28 cellular contexts compared by ENCODE assay signal in the genomic region with DNA sequence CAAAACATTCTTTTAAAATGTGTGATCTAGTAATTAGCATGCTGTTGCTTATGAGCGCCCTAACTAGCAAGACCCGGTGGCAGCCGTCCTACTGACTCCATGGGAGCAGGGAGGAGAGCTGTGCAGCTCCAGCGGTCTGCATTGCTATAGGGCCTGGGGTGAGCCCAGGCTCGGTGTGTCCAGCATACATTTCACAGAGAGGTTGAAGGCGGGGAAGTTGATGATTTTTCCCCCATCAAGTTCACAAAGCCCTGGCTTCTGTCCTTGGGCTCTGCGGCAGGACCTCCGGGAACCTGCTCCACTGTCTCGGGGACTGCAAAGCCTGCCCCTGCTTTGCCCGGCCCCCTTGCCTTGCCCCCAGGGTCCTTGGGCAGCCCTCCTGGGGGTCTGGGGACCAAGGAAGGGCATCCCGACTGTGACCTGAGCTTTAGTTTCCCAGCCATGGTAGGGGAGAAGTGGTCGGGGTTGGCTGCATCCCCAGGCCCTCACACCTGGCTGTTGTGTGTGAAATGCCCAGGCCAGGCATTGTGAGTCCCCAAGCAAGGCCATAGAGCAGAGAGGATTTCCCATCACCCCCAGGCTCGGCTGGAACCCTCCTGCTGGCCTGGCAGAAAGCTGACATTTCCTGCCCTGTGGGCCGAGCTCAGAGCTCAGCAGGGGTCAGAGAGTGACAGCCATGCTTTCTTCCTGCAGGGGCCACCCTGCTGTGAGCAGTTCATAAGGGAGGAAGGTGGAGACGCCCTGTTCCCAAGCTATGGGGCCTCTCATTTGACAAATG. TPM values are rescaled to one million over a fixed set of nuclear protein-coding genes. Genes with fewer than 3 reads are reported as not detected.
DNase-seq lines count a peak whose midpoint lies in the region; ATAC-seq and TF ChIP-seq lines count a peak whose summit lies in the region.
"Had no signal": no experiment of that assay in that cellular context is flagged by ENCODE, and none has a peak within 500 bp of the region (broad histone marks: within the 10 kb centered on the region; RNA-seq: fewer than 3 reads in every experiment).

No MANE protein-coding gene starts in this region.

- WGBS in stomach, 5 donors, result 77 to 82% (median 81%) methylated on average over 13 to 15 of the region's 15 CpGs

- H3K27me3 ChIP-seq in GM23338 (ENCODE audit: insufficient read depth) (no peaks in the 10 kb centered on the region), osteoblast (ENCODE audit: insufficient read depth, low read length) (no peaks in the 10 kb centered on the region), stomach (no peaks in the 10 kb centered on the region)
- H3K27me3 ChIP-seq: body of pancreas, colonic mucosa, pancreas had no signal

- H3K4me1 ChIP-seq in GM23338 (ENCODE audit: insufficient read depth), result no peaks in the 10 kb centered on the region
- peaks cover 3% of the 10 kb centered on the region for H3K4me1 ChIP-seq in osteoblast (ENCODE audit: insufficient read depth, low read length)
- peaks cover 0 to 20% (median 0%) of the 10 kb centered on the region in 4 donors for H3K4me1 ChIP-seq in stomach
- H3K4me1 ChIP-seq: body of pancreas, colonic mucosa, pancreas had no signal

- H3K27ac ChIP-seq in GM23338 (ENCODE audit: low read depth) (no peak overlapping the region), osteoblast (ENCODE audit: low read depth, low read length) (no peak overlapping the region), stomach (peak overlapping the region in 1 of 5 donors; percentile 75)
- H3K27ac ChIP-seq: body of pancreas, C4-2B, colonic mucosa, pancreas had no signal

- TF ChIP-seq EP300 in stomach (IDR thresholded peaks at IDR 0.05), result no peak

- DNase-seq in GM23338 (ENCODE audit: low spot score) (no peak), NB4 (ENCODE audit: low read depth) (peak; percentile 52), osteoblast (ENCODE audit: insufficient read length, low spot score, missing footprints) (peak; percentile 86), stomach (no peak), medulla oblongata (ENCODE audit: extremely low spot score) (no peak)
- no peak for DNase-seq in activated naive CD4-positive, alpha-beta T cell treated with Interleukin-2 at 50 U/mL for 16 hours
- DNase-seq: activated CD4-positive, alpha-beta memory T cell treated with anti-CD3 and anti-CD28 coated beads for 36 hours; activated CD4-positive, alpha-beta T cell treated with anti-CD3 and anti-CD28 coated beads for 1 hour; activated T-cell treated with anti-CD3 and anti-CD28 coated beads, Interleukin-2, amount 50 U/mL, for 72 hours; body of pancreas; colonic mucosa; COR-L47; effector memory CD4-positive, alpha-beta T cell; erythroblast; H9; Kasumi-1; kidney; naive thymus-derived CD8-positive, alpha-beta T cell; NCI-H2107; NCI-H345; NCI-H748 treated with DMSO at 0.1 percent for 48 hours; SIG-M5 had no signal

- ATAC-seq in GM23338, result peak; percentile 18; the same call in 2 of the 3 replicates
- ATAC-seq in HG02885 (IDR thresholded peaks at IDR 0.05; ENCODE audit: poor library complexity, unreplicated experiment), result no peak
- ATAC-seq: activated T-cell treated with anti-CD3 and anti-CD28 coated beads, Interleukin-2, amount 50 U/mL, for 72 hours; body of pancreas; naive thymus-derived CD8-positive, alpha-beta T cell; stimulated activated effector memory CD8-positive, alpha-beta T cell treated with anti-CD3 and anti-CD28 coated beads, Interleukin-12 subunit alpha, Interleukin-12 subunit beta, amount 100 ng/mL, for 72 hours had no signal

- peaks cover 10% of the 10 kb centered on the region for H3K27me3 Mint-ChIP-seq in GM23338 (ENCODE audit: insufficient read depth, low read depth, poor library complexity)
- no peaks in the 10 kb centered on the region for H3K27me3 Mint-ChIP-seq in brain
- H3K27me3 Mint-ChIP-seq: activated CD4-positive, alpha-beta memory T cell treated with anti-CD3 and anti-CD28 coated beads for 36 hours; naive thymus-derived CD8-positive, alpha-beta T cell had no signal

- H3K79me2 ChIP-seq in GM23338 (replicated peaks; ENCODE audit: insufficient read depth) (no peaks in the 10 kb centered on the region), osteoblast (ENCODE audit: insufficient read depth, low read length) (no peaks in the 10 kb centered on the region)

- H3K36me3 ChIP-seq in GM23338 (ENCODE audit: insufficient read depth), result no peaks in the 10 kb centered on the region
- no peaks in the 10 kb centered on the region for H3K36me3 ChIP-seq in osteoblast (ENCODE audit: insufficient read depth, low read length)
- no peaks in the 10 kb centered on the region for H3K36me3 ChIP-seq in stomach
- H3K36me3 ChIP-seq: colonic mucosa, pancreas had no signal

- no peak for TF ChIP-seq CTCF in GM23338 (conservative IDR thresholded peaks at IDR 0.05; ENCODE audit: low read depth in 2 of 2)
- no peak for TF ChIP-seq CTCF in NB4 (IDR thresholded peaks at IDR 0.05; ENCODE audit: low read depth, low read length)
- no peak for TF ChIP-seq CTCF in brain (conservative IDR thresholded peaks at IDR 0.05)
- no peak for TF ChIP-seq CTCF in osteoblast (IDR thresholded peaks at IDR 0.05; ENCODE audit: extremely low read depth, low read depth, low read length)
- TF ChIP-seq CTCF in stomach (IDR thresholded peaks at IDR 0.05), result no peak

- no peak overlapping the region for H3K4me2 ChIP-seq in GM23338
- no peak overlapping the region for H3K4me2 ChIP-seq in osteoblast (ENCODE audit: insufficient read depth, low read length)

- H2AFZ ChIP-seq in GM23338 (no peak overlapping the region), osteoblast (ENCODE audit: low read length) (no peak overlapping the region)

- H3K9me3 ChIP-seq in osteoblast (ENCODE audit: low read depth, low read length) (no peaks in the 10 kb centered on the region), stomach (peaks cover 0 to 2% (median 0%) of the 10 kb centered on the region in 4 donors)
- H3K9me3 ChIP-seq: body of pancreas, colonic mucosa, pancreas had no signal

- H3K9me2 ChIP-seq in GM23338 (ENCODE audit: insufficient read depth), result no peaks in the 10 kb centered on the region

- no peak overlapping the region for H3K4me3 ChIP-seq in GM23338
- no peak overlapping the region for H3K4me3 ChIP-seq in NB4 (ENCODE audit: low read depth, low read length)
- no peak overlapping the region for H3K4me3 ChIP-seq in osteoblast (ENCODE audit: insufficient read depth, low read length)
- H3K4me3 ChIP-seq in stomach, result no peak overlapping the region
- H3K4me3 ChIP-seq: body of pancreas, colonic mucosa, pancreas had no signal

- H3K27ac Mint-ChIP-seq in GM23338 (no peak overlapping the region), brain (peak overlapping the region in 4 of 5 experiments; percentile 46 to 91 (median 68))
- H3K27ac Mint-ChIP-seq: activated CD4-positive, alpha-beta memory T cell treated with anti-CD3 and anti-CD28 coated beads for 36 hours; activated T-cell treated with anti-CD3 and anti-CD28 coated beads, Interleukin-2, amount 50 U/mL, for 72 hours; stimulated activated effector memory CD8-positive, alpha-beta T cell treated with anti-CD3 and anti-CD28 coated beads, Interleukin-12 subunit alpha, Interleukin-12 subunit beta, amount 100 ng/mL, for 72 hours had no signal

- intact Hi-C loops in stomach (cut with DNase I; ENCODE audit: low total_unique reads), result loop anchor here (5.0 kb wide), 1 partner anchor 286 kb away; no protein-coding TSS in a partner anchor

- no peaks in the 10 kb centered on the region for H3F3A ChIP-seq in GM23338 (replicated peaks; ENCODE audit: low read depth)

- H3K9me3 Mint-ChIP-seq in GM23338 (no peaks in the 10 kb centered on the region; the same call in 1 of the 3 replicates), brain (peaks cover 0 to 17% (median 10%) of the 10 kb centered on the region in 5 experiments)
- H3K9me3 Mint-ChIP-seq: activated CD4-positive, alpha-beta memory T cell treated with anti-CD3 and anti-CD28 coated beads for 36 hours; activated T-cell treated with anti-CD3 and anti-CD28 coated beads, Interleukin-2, amount 50 U/mL, for 72 hours; stimulated activated effector memory CD8-positive, alpha-beta T cell treated with anti-CD3 and anti-CD28 coated beads, Interleukin-12 subunit alpha, Interleukin-12 subunit beta, amount 100 ng/mL, for 72 hours had no signal

- no peaks in the 10 kb centered on the region for H4K20me1 ChIP-seq in GM23338 (replicated peaks; ENCODE audit: insufficient read depth)
- no peaks in the 10 kb centered on the region for H4K20me1 ChIP-seq in osteoblast (ENCODE audit: insufficient read depth, low read length)

- H3K4me1 Mint-ChIP-seq in GM23338 (peaks cover 17% of the 10 kb centered on the region), brain (peaks cover 51% of the 10 kb centered on the region)

- H3K4me3 Mint-ChIP-seq in GM23338, result no peak overlapping the region; the same call in 2 of the 3 replicates
- H3K4me3 Mint-ChIP-seq in brain, result no peak overlapping the region
- H3K4me3 Mint-ChIP-seq: activated CD4-positive, alpha-beta memory T cell treated with anti-CD3 and anti-CD28 coated beads for 36 hours; activated T-cell treated with anti-CD3 and anti-CD28 coated beads, Interleukin-2, amount 50 U/mL, for 72 hours; H9; naive thymus-derived CD8-positive, alpha-beta T cell; stimulated activated effector memory CD8-positive, alpha-beta T cell treated with anti-CD3 and anti-CD28 coated beads, Interleukin-12 subunit alpha, Interleukin-12 subunit beta, amount 100 ng/mL, for 72 hours had no signal

- no peak for TF ChIP-seq POLR2A in NB4 (IDR thresholded peaks at IDR 0.05; ENCODE audit: extremely low read depth, insufficient read length)
- no peak for TF ChIP-seq POLR2A in stomach (IDR thresholded peaks at IDR 0.05)

- H3K36me3 Mint-ChIP-seq in GM23338 (ENCODE audit: low read depth), result peaks cover 4% of the 10 kb centered on the region; the same call in 1 of the 3 replicates
- no peaks in the 10 kb centered on the region for H3K36me3 Mint-ChIP-seq in brain
- H3K36me3 Mint-ChIP-seq: activated CD4-positive, alpha-beta memory T cell treated with anti-CD3 and anti-CD28 coated beads for 36 hours; naive thymus-derived CD8-positive, alpha-beta T cell; stimulated activated effector memory CD8-positive, alpha-beta T cell treated with anti-CD3 and anti-CD28 coated beads, Interleukin-12 subunit alpha, Interleukin-12 subunit beta, amount 100 ng/mL, for 72 hours had no signal

TF ChIP-seq in GM23338, 12 proteins besides CTCF, POLR2A, EP300 and RAD21 (continues in another document):
- no peak for TF ChIP-seq JUNB (IDR thresholded peaks at IDR 0.05; ENCODE audit: unreplicated experiment)

RNA-seq across cellular contexts. Expression of gene KCNJ12, which starts 24.8 kb away (rescaled TPM):
- 0.97 and 2.4 TPM in 2 replicates for total RNA-seq in GM23338 (2014; rRNA removed; shearing (Covaris generic))
- polyA plus RNA-seq in GM23338 (2016; fragmentation: Nextera tagmentation; extraction: Ambion mirVana), result 0.42 and 0.61 TPM in 2 replicates
- 2.9 TPM for polyA plus RNA-seq in brain (ENCODE audit: insufficient read depth, low read depth, low replicate concordance)
- total RNA-seq in osteoblast, result under 0.01 and 0.29 TPM in 2 replicates
- 10 to 100 TPM in 1 of 5 donors, 1 to 10 TPM in 3, under 1 TPM in 1; under 0.01 to 10.5 (median 2.3) TPM for total RNA-seq in stomach
- polyA plus RNA-seq in stomach, result under 1 TPM in 2 of 3 donors, not detected in 1; 0.23 to 0.68 TPM
- total RNA-seq: activated CD4-positive, alpha-beta memory T cell treated with anti-CD3 and anti-CD28 coated beads for 36 hours; activated T-cell treated with anti-CD3 and anti-CD28 coated beads, Interleukin-2, amount 50 U/mL, for 72 hours; naive thymus-derived CD8-positive, alpha-beta T cell; T-helper 2 cell treated with Interferon-gamma antibody and Interleukin-4, amounts not matched to agents 100 ng/mL and 5 ng/mL, for 36 hours had no signal

Comparison
In these comparisons a context has a peak if more than half of its experiments do, and no peak if none do; other contexts are left out.
1. DNase-seq: peak in NB4 (single experiment) and osteoblast (single experiment); none in GM23338 (single experiment), activated naive CD4-positive, alpha-beta T cell treated with Interleukin-2 at 50 U/mL for 16 hours (single experiment), stomach (single experiment) and medulla oblongata (single experiment).